ENCODE assay signal across 11 cellular contexts in the genomic region with DNA sequence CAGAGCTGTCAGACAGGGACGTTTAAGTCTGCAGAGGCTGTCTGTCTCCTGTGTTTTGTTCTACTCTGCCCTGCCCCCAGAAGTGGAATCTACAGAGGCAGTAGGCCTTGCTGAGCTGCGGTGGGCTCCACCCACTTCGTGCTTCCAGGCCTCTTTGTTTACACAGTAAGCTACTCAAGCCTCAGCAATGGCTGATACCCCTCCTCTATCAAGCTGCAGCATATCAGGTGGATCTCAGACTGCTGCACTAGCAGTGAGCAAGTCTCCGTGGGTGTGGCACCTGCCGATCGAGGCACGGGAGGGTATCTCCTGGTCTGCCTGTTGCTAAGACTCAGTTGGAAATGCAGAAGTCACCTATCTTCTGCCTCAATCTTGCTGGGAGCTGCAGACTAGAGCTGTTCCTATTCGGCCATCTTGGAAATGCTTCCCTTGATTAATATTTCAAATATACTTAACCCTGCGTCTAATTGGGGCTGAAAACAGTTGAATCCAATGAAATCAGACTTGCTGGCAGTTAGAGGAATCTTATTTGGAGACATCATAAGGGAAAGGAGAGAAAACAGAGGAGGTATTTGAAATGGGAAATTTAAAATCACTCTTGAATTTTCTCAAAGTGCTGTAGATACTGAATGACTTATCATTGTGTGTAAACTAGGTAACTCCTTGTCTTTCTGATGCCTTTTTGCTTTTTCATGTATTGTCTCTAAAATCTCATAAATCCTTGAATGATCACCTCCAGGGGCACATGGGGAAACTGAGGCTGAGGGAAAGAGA. TPM values are rescaled to one million over a fixed set of nuclear protein-coding genes. Genes with fewer than 3 reads are reported as not detected.
DNase-seq lines count a peak whose midpoint lies in the region; ATAC-seq lines count a peak whose summit lies in the region.
"Had no signal": no experiment of that assay in that cellular context is flagged by ENCODE, and none has a peak within 500 bp of the region (broad histone marks: within the 10 kb centered on the region; RNA-seq: fewer than 3 reads in every experiment).

No MANE protein-coding gene starts in this region.

- intact Hi-C loops in activated CD4-positive, alpha-beta T cell treated with anti-CD3 and anti-CD28 coated beads for 36 hours (cut with DNase I, micrococcal nuclease): no loop called here
- intact Hi-C loops in activated CD4-positive, alpha-beta T cell treated with anti-CD3 and anti-CD28 coated beads, Interleukin-2, amount 10 ng/mL, durations not matched to agents 24 days and 14 days (cut with micrococcal nuclease): no loop called here

- ATAC-seq in activated CD4-positive, alpha-beta T cell treated with anti-CD3 and anti-CD28 coated beads for 36 hours: no peak
- ATAC-seq in GM21423 (IDR thresholded peaks at IDR 0.05; ENCODE audit: unreplicated experiment) (no peak), esophagus mucosa (no peak)

- POLR2A ChIA-PET in activated CD4-positive, alpha-beta T cell treated with anti-CD3 and anti-CD28 coated beads for 36 hours (lab: Charles Lee): no interaction called here

- peak overlapping the region; percentile 10 for H3K9ac ChIP-seq in iPS-18a (ENCODE audit: low read length)

- H3K4me1 Mint-ChIP-seq in activated CD4-positive, alpha-beta T cell treated with anti-CD3 and anti-CD28 coated beads for 36 hours: peaks cover 12% of the 10 kb centered on the region
- H3K4me1 Mint-ChIP-seq in activated CD4-positive, alpha-beta T cell treated with anti-CD3 and anti-CD28 coated beads, Interleukin-2, amount 10 ng/mL, durations not matched to agents 24 days and 14 days: no peaks in the 10 kb centered on the region

- H3K27me3 Mint-ChIP-seq in activated CD4-positive, alpha-beta T cell treated with anti-CD3 and anti-CD28 coated beads for 36 hours: no peaks in the 10 kb centered on the region
- H3K27me3 Mint-ChIP-seq in activated CD4-positive, alpha-beta T cell treated with anti-CD3 and anti-CD28 coated beads, Interleukin-2, amount 10 ng/mL, durations not matched to agents 24 days and 14 days: peaks cover 4% of the 10 kb centered on the region

- no peaks in the 10 kb centered on the region for H3K9me3 ChIP-seq in iPS-18a (ENCODE audit: control insufficient read depth, low read depth, low read length)

- peak; percentile 15 for DNase-seq in activated CD4-positive, alpha-beta T cell treated with anti-CD3 and anti-CD28 coated beads for 36 hours
- DNase-seq in activated CD4-positive, alpha-beta T cell treated with anti-CD3 and anti-CD28 coated beads, Interleukin-2, amount 10 ng/mL, durations not matched to agents 24 days and 14 days: no peak
- DNase-seq in NCI-H748 (lab: John Stamatoyannopoulos, UW; ENCODE audit: unreplicated experiment) (peak; percentile 85), hepatic stellate cell (ENCODE audit: low spot score) (no peak)
- DNase-seq in stimulated activated CD4-positive, alpha-beta T cell treated with anti-CD3 and anti-CD28 coated beads, Interleukin-4, amount 100 ng/mL, for 1 hour: peak; percentile 6
- DNase-seq: activated CD4-positive, CD25-positive, alpha-beta regulatory T cell had no signal

- H3K27ac ChIP-seq in iPS-18a (ENCODE audit: low read length): peak overlapping the region; percentile 54

- peak overlapping the region; percentile 17 for H3K4me3 ChIP-seq in iPS-18a (ENCODE audit: low read length)

- peaks cover 13% of the 10 kb centered on the region for H3K4me1 ChIP-seq in iPS-18a (ENCODE audit: control insufficient read depth, low read depth, low read length)

- no peak overlapping the region for H3K27ac Mint-ChIP-seq in activated CD4-positive, alpha-beta T cell treated with anti-CD3 and anti-CD28 coated beads for 36 hours
- H3K27ac Mint-ChIP-seq in activated CD4-positive, alpha-beta T cell treated with anti-CD3 and anti-CD28 coated beads, Interleukin-2, amount 10 ng/mL, durations not matched to agents 24 days and 14 days: no peak overlapping the region

- H3K4me3 Mint-ChIP-seq in activated CD4-positive, alpha-beta T cell treated with anti-CD3 and anti-CD28 coated beads for 36 hours: no peak overlapping the region
- no peak overlapping the region for H3K4me3 Mint-ChIP-seq in activated CD4-positive, alpha-beta T cell treated with anti-CD3 and anti-CD28 coated beads, Interleukin-2, amount 10 ng/mL, durations not matched to agents 24 days and 14 days

- H3K27me3 ChIP-seq in iPS-18a (ENCODE audit: control insufficient read depth, insufficient read depth, low read length): no peaks in the 10 kb centered on the region

- H3K36me3 Mint-ChIP-seq in activated CD4-positive, alpha-beta T cell treated with anti-CD3 and anti-CD28 coated beads for 36 hours (ENCODE audit: low read depth): no peaks in the 10 kb centered on the region
- no peaks in the 10 kb centered on the region for H3K36me3 Mint-ChIP-seq in activated CD4-positive, alpha-beta T cell treated with anti-CD3 and anti-CD28 coated beads, Interleukin-2, amount 10 ng/mL, durations not matched to agents 24 days and 14 days (ENCODE audit: low read depth)

- peaks cover 4% of the 10 kb centered on the region for H3K9me3 Mint-ChIP-seq in activated CD4-positive, alpha-beta T cell treated with anti-CD3 and anti-CD28 coated beads for 36 hours (ENCODE audit: low read depth)
- peaks cover 11% of the 10 kb centered on the region for H3K9me3 Mint-ChIP-seq in activated CD4-positive, alpha-beta T cell treated with anti-CD3 and anti-CD28 coated beads, Interleukin-2, amount 10 ng/mL, durations not matched to agents 24 days and 14 days

- CTCF ChIA-PET in activated CD4-positive, alpha-beta T cell treated with anti-CD3 and anti-CD28 coated beads for 36 hours (lab: Charles Lee): interaction anchor here (0.5 to 1.1 kb wide), 2 partner anchors 52 to 440 kb away, joined by 3 read pairs; no protein-coding TSS in a partner anchor

- no peaks in the 10 kb centered on the region for H3K36me3 ChIP-seq in iPS-18a (ENCODE audit: control insufficient read depth, low read depth, low read length)

RNA-seq across cellular contexts. Expression of a gene that starts 13.8 kb away (rescaled TPM):
- total RNA-seq in activated CD4-positive, alpha-beta T cell treated with anti-CD3 and anti-CD28 coated beads for 36 hours: not detected
- not detected in 2 replicates for total RNA-seq in activated CD4-positive, alpha-beta T cell treated with anti-CD3 and anti-CD28 coated beads, Interleukin-2, amount 10 ng/mL, durations not matched to agents 24 days and 14 days
- 26.4 TPM for total RNA-seq in esophagus mucosa

RNA-seq across cellular contexts. Expression of a gene that starts 41.4 kb away (rescaled TPM):
- not detected for total RNA-seq in activated CD4-positive, alpha-beta T cell treated with anti-CD3 and anti-CD28 coated beads for 36 hours
- not detected in 2 replicates for total RNA-seq in activated CD4-positive, alpha-beta T cell treated with anti-CD3 and anti-CD28 coated beads, Interleukin-2, amount 10 ng/mL, durations not matched to agents 24 days and 14 days
- not detected for total RNA-seq in esophagus mucosa
- total RNA-seq: cardiac septum, M059J had no signal

Comparison
In these comparisons a context has a peak if more than half of its experiments do, and no peak if none do; other contexts are left out.
1. DNase-seq: peak in activated CD4-positive, alpha-beta T cell treated with anti-CD3 and anti-CD28 coated beads for 36 hours (single experiment), NCI-H748 (single experiment) and stimulated activated CD4-positive, alpha-beta T cell treated with anti-CD3 and anti-CD28 coated beads, Interleukin-4, amount 100 ng/mL, for 1 hour (single experiment); none in activated CD4-positive, alpha-beta T cell treated with anti-CD3 and anti-CD28 coated beads, Interleukin-2, amount 10 ng/mL, durations not matched to agents 24 days and 14 days (single experiment) and hepatic stellate cell (single experiment).
2. RNA of a gene that starts 13.8 kb away (total RNA-seq): 26.4 TPM in esophagus mucosa (single experiment); not detected in activated CD4-positive, alpha-beta T cell treated with anti-CD3 and anti-CD28 coated beads for 36 hours and not detected in activated CD4-positive, alpha-beta T cell treated with anti-CD3 and anti-CD28 coated beads, Interleukin-2, amount 10 ng/mL, durations not matched to agents 24 days and 14 days; every median in the first group is over 10 times any median in the second.